ENCODE assay signal across 19 cellular contexts in genomic region chr1:180311011-180311730, GRCh38.
DNase-seq lines count a peak whose midpoint lies in the region; ATAC-seq and TF ChIP-seq lines count a peak whose summit lies in the region.
"Had no signal": no experiment of that assay in that cellular context is flagged by ENCODE, and none has a peak within 500 bp of the region (broad histone marks: within the 10 kb centered on the region; RNA-seq: fewer than 3 reads in every experiment).

No MANE protein-coding gene starts in this region.

- H3K27ac ChIP-seq in brain microvascular endothelial cell = no peak overlapping the region
- H3K27ac ChIP-seq: BLaER1, SJCRH30 had no signal

- in situ Hi-C loops in brain microvascular endothelial cell (cut with HindIII; ENCODE audit: low pct_ligation_motif_present, low sequenced_read_pairs) = no loop called here

- TF ChIP-seq CTCF in brain microvascular endothelial cell (IDR thresholded peaks at IDR 0.05; ENCODE audit: low read depth, low read length, missing control alignments) (no peak), mucosa of descending colon (IDR thresholded peaks at IDR 0.05) (no peak)

- H3K9me3 ChIP-seq in mucosa of descending colon = no peaks in the 10 kb centered on the region
- H3K9me3 ChIP-seq: SJCRH30 had no signal

- H3K4me3 ChIP-seq in brain microvascular endothelial cell (ENCODE audit: low read depth, low read length) (no peak overlapping the region), mucosa of descending colon (no peak overlapping the region)
- H3K4me3 ChIP-seq: BLaER1, K562, SJCRH30 had no signal

- peak; percentile 86 for ATAC-seq in mucosa of descending colon
- no peak for ATAC-seq in activated naive CD4-positive, alpha-beta T cell treated with anti-CD3 and anti-CD28 coated beads, Interleukin-2, amount 50 U/mL, for 72 hours
- ATAC-seq: activated T-helper 17 cell treated with anti-CD3 and anti-CD28 coated beads, Interleukin-2, amount 50 U/mL, for 72 hours; esophagus mucosa; K562; natural killer cell treated with Interleukin-12 subunit alpha and Interleukin-12 subunit beta and Interleukin-15 and Interleukin-18, amount 100 ng/mL, for 72 hours had no signal

- peaks cover 6 to 24% of the 10 kb centered on the region in 2 donors for H3K9me3 Mint-ChIP-seq in activated naive CD4-positive, alpha-beta T cell treated with anti-CD3 and anti-CD28 coated beads, Interleukin-2, amount 50 U/mL, for 72 hours

- intact Hi-C loops in mucosa of descending colon (cut with DNase I, micrococcal nuclease) (no loop called here), head of caudate nucleus (cut with DNase I) (no loop called here)

- H3K36me3 ChIP-seq in brain microvascular endothelial cell (replicated peaks) (no peaks in the 10 kb centered on the region), mucosa of descending colon (ENCODE audit: low read depth) (no peaks in the 10 kb centered on the region)
- H3K36me3 ChIP-seq: SJCRH30 had no signal

- no peak overlapping the region for H3K27ac Mint-ChIP-seq in activated naive CD4-positive, alpha-beta T cell treated with anti-CD3 and anti-CD28 coated beads, Interleukin-2, amount 50 U/mL, for 72 hours
- H3K27ac Mint-ChIP-seq: activated T-helper 17 cell treated with anti-CD3 and anti-CD28 coated beads, Interleukin-2, amount 50 U/mL, for 72 hours; natural killer cell treated with Interleukin-12 subunit alpha and Interleukin-12 subunit beta and Interleukin-15 and Interleukin-18, amount 100 ng/mL, for 72 hours had no signal

- peaks cover 13 to 32% of the 10 kb centered on the region in 2 donors for H3K36me3 Mint-ChIP-seq in activated naive CD4-positive, alpha-beta T cell treated with anti-CD3 and anti-CD28 coated beads, Interleukin-2, amount 50 U/mL, for 72 hours

- H3K27me3 ChIP-seq in brain microvascular endothelial cell (replicated peaks) = no peaks in the 10 kb centered on the region
- H3K27me3 ChIP-seq: BLaER1, SJCRH30 had no signal

- DNase-seq in EH (ENCODE audit: low read depth) (peak; percentile 67), LHCN-M2 (ENCODE audit: low read depth) (peak; percentile 11), brain microvascular endothelial cell (peak; percentile 50), mucosa of descending colon (no peak), head of caudate nucleus (no peak), NCI-H1436 treated with DMSO at 0.1 percent for 48 hours (lab: John Stamatoyannopoulos, UW) (no peak)
- no peak for DNase-seq in activated naive CD4-positive, alpha-beta T cell treated with anti-CD3 and anti-CD28 coated beads, Interleukin-2, amount 50 U/mL, for 72 hours (ENCODE audit: low spot score in 2 of 2)
- no peak for DNase-seq in NK-92 treated with Interleukin-12 subunit alpha and Interleukin-12 subunit beta, amount 100 ng/mL, for 24 hours (lab: John Stamatoyannopoulos, UW)
- DNase-seq: activated CD4-positive, alpha-beta T cell treated with anti-CD3 and anti-CD28 coated beads for 1 hour; glutamatergic neuron; NCI-H2029 treated with DMSO at 0.1 percent for 48 hours; NCI-H524; SJCRH30; stimulated activated CD8-positive, alpha-beta memory T cell treated with anti-CD3 and anti-CD28 coated beads, Interleukin-4, amount 100 ng/mL, for 48 hours had no signal

- H3K4me1 ChIP-seq in mucosa of descending colon (ENCODE audit: low read depth) = no peaks in the 10 kb centered on the region
- H3K4me1 ChIP-seq: BLaER1 had no signal

Comparison
In these comparisons a context has a peak if more than half of its experiments do, and no peak if none do; other contexts are left out.
1. DNase-seq: peak in EH (single experiment), LHCN-M2 (single experiment) and brain microvascular endothelial cell (single experiment); none in mucosa of descending colon (0 of 3), activated naive CD4-positive, alpha-beta T cell treated with anti-CD3 and anti-CD28 coated beads, Interleukin-2, amount 50 U/mL, for 72 hours (0 of 2), head of caudate nucleus (0 of 42), NCI-H1436 treated with DMSO at 0.1 percent for 48 hours (single experiment) and NK-92 treated with Interleukin-12 subunit alpha and Interleukin-12 subunit beta, amount 100 ng/mL, for 24 hours (single experiment).